In the genomic region with DNA sequence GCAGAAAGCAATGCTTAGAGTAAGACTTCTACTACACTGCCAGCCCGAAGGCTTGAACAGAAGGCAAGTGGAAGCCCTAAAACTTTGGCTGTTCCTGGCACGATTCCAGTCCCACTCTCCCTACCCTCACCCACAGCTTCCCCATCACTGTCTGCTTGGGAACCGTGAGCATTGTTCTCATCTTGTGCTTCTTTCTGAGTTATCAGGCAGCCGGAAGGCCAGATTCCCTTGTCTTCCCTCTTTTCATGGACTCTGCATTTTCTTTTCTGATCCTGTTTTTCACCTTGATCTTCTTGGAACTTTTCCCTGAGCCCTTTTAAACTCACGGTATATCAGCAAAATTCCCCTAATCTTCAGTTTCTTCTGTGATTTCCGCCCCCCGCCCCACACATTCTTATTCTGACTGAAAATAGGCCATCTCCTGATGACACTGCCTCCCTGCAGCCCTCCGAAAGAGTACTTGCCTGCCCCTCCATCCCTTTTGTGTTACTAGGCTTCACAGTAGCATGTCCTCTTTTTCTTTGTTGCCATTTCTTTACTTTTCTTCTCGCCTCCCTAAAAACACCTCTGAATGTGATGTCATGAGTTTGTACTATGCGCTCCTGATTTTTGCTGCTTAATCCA, we compare ENCODE assay signal across 1 cellular context.
A peak's percentile ranks its signal among the peaks of the same experiment; 100 is the strongest.
TF ChIP-seq lines count a peak whose summit lies in the region.

No MANE protein-coding gene starts in this region.

TF ChIP-seq in GM12878, 131 proteins besides CTCF, POLR2A, EP300 and RAD21:
- no peak for TF ChIP-seq NFYA (IDR thresholded peaks at IDR 0.05; ENCODE audit: borderline replicate concordance, low read depth, low read length)
- peak; percentile 57 for TF ChIP-seq EED (IDR thresholded peaks at IDR 0.05; ENCODE audit: low read depth)
- TF ChIP-seq SP1 (IDR thresholded peaks at IDR 0.05; ENCODE audit: low read depth, low read length), result no peak
- no peak for TF ChIP-seq TCF3 (IDR thresholded peaks at IDR 0.05; ENCODE audit: borderline replicate concordance, insufficient read depth, low read depth, low read length)
- TF ChIP-seq GATAD2B (conservative IDR thresholded peaks at IDR 0.05; ENCODE audit: low read depth), result no peak
- TF ChIP-seq ZNF384 (IDR thresholded peaks at IDR 0.05; ENCODE audit: borderline replicate concordance, low read depth, low read length), result no peak
- TF ChIP-seq JUNB (IDR thresholded peaks at IDR 0.05), result peak; percentile 62
- no peak for TF ChIP-seq ZNF217 (IDR thresholded peaks at IDR 0.05)
- TF ChIP-seq, protein P1, sequence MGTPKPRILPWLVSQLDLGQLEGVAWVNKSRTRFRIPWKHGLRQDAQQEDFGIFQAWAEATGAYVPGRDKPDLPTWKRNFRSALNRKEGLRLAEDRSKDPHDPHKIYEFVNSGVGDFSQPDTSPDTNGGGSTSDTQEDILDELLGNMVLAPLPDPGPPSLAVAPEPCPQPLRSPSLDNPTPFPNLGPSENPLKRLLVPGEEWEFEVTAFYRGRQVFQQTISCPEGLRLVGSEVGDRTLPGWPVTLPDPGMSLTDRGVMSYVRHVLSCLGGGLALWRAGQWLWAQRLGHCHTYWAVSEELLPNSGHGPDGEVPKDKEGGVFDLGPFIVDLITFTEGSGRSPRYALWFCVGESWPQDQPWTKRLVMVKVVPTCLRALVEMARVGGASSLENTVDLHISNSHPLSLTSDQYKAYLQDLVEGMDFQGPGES (IDR thresholded peaks at IDR 0.05), result no peak
- TF ChIP-seq, protein P2, sequence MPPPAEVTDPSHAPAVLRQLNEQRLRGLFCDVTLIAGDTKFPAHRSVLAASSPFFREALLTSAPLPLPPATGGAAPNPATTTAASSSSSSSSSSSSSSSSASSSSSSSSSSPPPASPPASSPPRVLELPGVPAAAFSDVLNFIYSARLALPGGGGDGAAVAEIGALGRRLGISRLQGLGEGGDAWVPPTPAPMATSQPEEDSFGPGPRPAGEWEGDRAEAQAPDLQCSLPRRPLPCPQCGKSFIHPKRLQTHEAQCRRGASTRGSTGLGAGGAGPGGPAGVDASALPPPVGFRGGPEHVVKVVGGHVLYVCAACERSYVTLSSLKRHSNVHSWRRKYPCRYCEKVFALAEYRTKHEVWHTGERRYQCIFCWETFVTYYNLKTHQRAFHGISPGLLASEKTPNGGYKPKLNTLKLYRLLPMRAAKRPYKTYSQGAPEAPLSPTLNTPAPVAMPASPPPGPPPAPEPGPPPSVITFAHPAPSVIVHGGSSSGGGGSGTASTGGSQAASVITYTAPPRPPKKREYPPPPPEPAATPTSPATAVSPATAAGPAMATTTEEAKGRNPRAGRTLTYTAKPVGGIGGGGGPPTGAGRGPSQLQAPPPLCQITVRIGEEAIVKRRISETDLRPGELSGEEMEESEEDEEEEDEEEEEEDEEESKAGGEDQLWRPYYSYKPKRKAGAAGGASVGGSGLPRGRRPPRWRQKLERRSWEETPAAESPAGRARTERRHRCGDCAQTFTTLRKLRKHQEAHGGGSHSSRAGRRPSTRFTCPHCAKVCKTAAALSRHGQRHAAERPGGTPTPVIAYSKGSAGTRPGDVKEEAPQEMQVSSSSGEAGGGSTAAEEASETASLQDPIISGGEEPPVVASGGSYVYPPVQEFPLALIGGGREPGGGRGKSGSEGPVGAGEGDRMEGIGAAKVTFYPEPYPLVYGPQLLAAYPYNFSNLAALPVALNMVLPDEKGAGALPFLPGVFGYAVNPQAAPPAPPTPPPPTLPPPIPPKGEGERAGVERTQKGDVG (CRISPR knock-in tag; IDR thresholded peaks at IDR 0.05), result no peak
- no peak for TF ChIP-seq CHD2 (IDR thresholded peaks at IDR 0.05; ENCODE audit: borderline replicate concordance, low read depth, low read length)
- peak; percentile 27; the same call in 1 of the 2 replicates for TF ChIP-seq RUNX3 (IDR thresholded peaks at IDR 0.05; ENCODE audit: low read length)
